In genomic region chr7:81956520-81956919, GRCh38 we compare ENCODE assay signal across 8 cellular contexts.
A peak's percentile ranks its signal among the peaks of the same experiment; 100 is the strongest.
DNase-seq lines count a peak whose midpoint lies in the region; ATAC-seq and TF ChIP-seq lines count a peak whose summit lies in the region.

No MANE protein-coding gene starts in this region.

- no peak overlapping the region for H3K4me3 Mint-ChIP-seq in CD4-positive, alpha-beta T cell

- H3K27ac ChIP-seq in CD4-positive, alpha-beta T cell (ENCODE audit: low read depth, low read length), result no peak overlapping the region
- no peak overlapping the region for H3K27ac ChIP-seq in Peyer's patch

- H3K9me3 ChIP-seq in MG63, result no peaks in the 10 kb centered on the region
- no peaks in the 10 kb centered on the region for H3K9me3 ChIP-seq in CD4-positive, alpha-beta T cell (ENCODE audit: control insufficient read depth, low read length)
- H3K9me3 ChIP-seq in Peyer's patch, result no peaks in the 10 kb centered on the region

- peak; percentile 78 for DNase-seq in NCI-H82 (lab: John Stamatoyannopoulos, UW)
- peak; percentile 61 to 65 for DNase-seq in dermis microvascular lymphatic vessel endothelial cell (ENCODE audit: low read depth in 2 of 2)
- peak; percentile 65 for DNase-seq in myocyte (ENCODE audit: low read depth)
- DNase-seq in MG63, result no peak
- no peak for DNase-seq in CD4-positive, alpha-beta T cell
- no peak for DNase-seq in Peyer's patch

- CTCF ChIA-PET in CD4-positive, alpha-beta T cell (lab: Charles Lee), result no interaction called here

- TF ChIP-seq CTCF in GM12875 (IDR thresholded peaks at IDR 0.05; ENCODE audit: borderline replicate concordance, insufficient read depth, low read depth, low read length), result 0 out of 2 replicates have a peak, but pooled peaks have one; percentile 20
- TF ChIP-seq CTCF in CD4-positive, alpha-beta T cell (IDR thresholded peaks at IDR 0.05), result no peak
- TF ChIP-seq CTCF in Peyer's patch (IDR thresholded peaks at IDR 0.05), result peak in 2 of 6 experiments; percentile 34 to 39

- no peaks in the 10 kb centered on the region for H3K9me3 Mint-ChIP-seq in CD4-positive, alpha-beta T cell

- H3K27ac Mint-ChIP-seq in CD4-positive, alpha-beta T cell, result no peak overlapping the region

- H3K27me3 ChIP-seq in MG63 (no peaks in the 10 kb centered on the region), Peyer's patch (no peaks in the 10 kb centered on the region)
- H3K27me3 ChIP-seq in CD4-positive, alpha-beta T cell (ENCODE audit: control insufficient read depth, insufficient read depth, low read length), result no peaks in the 10 kb centered on the region

- H3K4me3 ChIP-seq in GM12875 (ENCODE audit: low read depth, low read length) (no peak overlapping the region), MG63 (no peak overlapping the region), Peyer's patch (no peak overlapping the region)

- H3K4me1 Mint-ChIP-seq in CD4-positive, alpha-beta T cell (ENCODE audit: low read depth), result no peaks in the 10 kb centered on the region

- no peaks in the 10 kb centered on the region for H3K36me3 Mint-ChIP-seq in CD4-positive, alpha-beta T cell (ENCODE audit: low read depth)

- TF ChIP-seq POLR2A in Peyer's patch (IDR thresholded peaks at IDR 0.05), result no peak

- no peaks in the 10 kb centered on the region for H3K36me3 ChIP-seq in MG63
- H3K36me3 ChIP-seq in Peyer's patch, result no peaks in the 10 kb centered on the region

- H3K4me1 ChIP-seq in Peyer's patch, result no peaks in the 10 kb centered on the region

- intact Hi-C loops in CD4-positive, alpha-beta T cell (cut with DNase I, micrococcal nuclease), result no loop called here

- no peaks in the 10 kb centered on the region for H3K27me3 Mint-ChIP-seq in CD4-positive, alpha-beta T cell

- POLR2A ChIA-PET in CD4-positive, alpha-beta T cell (lab: Charles Lee), result no interaction called here

- peak; percentile 73 for ATAC-seq in HG02943 (IDR thresholded peaks at IDR 0.05; ENCODE audit: low read depth, unreplicated experiment)
- no peak for ATAC-seq in CD4-positive, alpha-beta T cell (ENCODE audit: poor library complexity)

Comparison
In these comparisons a context has a peak if more than half of its experiments do, and no peak if none do; other contexts are left out.
1. DNase-seq: peak in NCI-H82 (single experiment), dermis microvascular lymphatic vessel endothelial cell (2 of 2) and myocyte (single experiment); none in MG63 (single experiment), CD4-positive, alpha-beta T cell (0 of 10) and Peyer's patch (0 of 3).